25 cellular contexts compared by ENCODE assay signal in genomic region chr12:95312656-95313055, GRCh38.
"Had no signal": no experiment of that assay in that cellular context is flagged by ENCODE, and none has a peak within 500 bp of the region (broad histone marks: within the 10 kb centered on the region; RNA-seq: fewer than 3 reads in every experiment).

No MANE protein-coding gene starts in this region.

- DNase-seq: activated CD4-positive, alpha-beta memory T cell treated with anti-CD3 and anti-CD28 coated beads, Interleukin-2, amount 10 ng/mL, durations not matched to agents 7 days and 5 days; activated CD4-positive, alpha-beta T cell treated with anti-CD3 and anti-CD28 coated beads for 1 hour; activated CD4-positive, alpha-beta T cell treated with anti-CD3 and anti-CD28 coated beads for 4 hours; activated CD4-positive, alpha-beta T cell treated with anti-CD3 and anti-CD28 coated beads, Interleukin-2, amount 10 ng/mL, durations not matched to agents 7 days and 5 days; activated CD4-positive, alpha-beta T cell treated with anti-CD3 and anti-CD28 coated beads, Interleukin-2, amount 50 U/mL, for 4 hours; activated CD8-positive, alpha-beta memory T cell treated with anti-CD3 and anti-CD28 coated beads, Interleukin-2, amount 50 U/mL, for 48 hours; activated gamma-delta T cell; activated naive CD4-positive, alpha-beta T cell; activated naive CD4-positive, alpha-beta T cell treated with anti-CD3 and anti-CD28 coated beads, Interleukin-2, amount 10 ng/mL, durations not matched to agents 7 days and 5 days; activated T-cell treated with anti-CD3 and anti-CD28 coated beads for 4 hours; activated T-cell treated with anti-CD3 and anti-CD28 coated beads, Interleukin-2, amount 50 U/mL, for 24 hours; activated T-cell treated with anti-CD3 and anti-CD28 coated beads, Interleukin-2, amount 50 U/mL, for 72 hours; amniotic stem cell; anterior cingulate cortex; brain microvascular endothelial cell; dorsolateral prefrontal cortex; effector memory CD4-positive, alpha-beta T cell; endodermal cell; foreskin fibroblast; gastrocnemius medialis; glutamatergic neuron; heart left ventricle; T-helper 2 cell had no signal

- H3K4me1 ChIP-seq: gastrocnemius medialis, heart left ventricle had no signal

- H3K27ac ChIP-seq: brain microvascular endothelial cell, coronary artery, dorsolateral prefrontal cortex, gastrocnemius medialis, heart left ventricle had no signal

- H3K9me3 ChIP-seq: gastrocnemius medialis, heart left ventricle had no signal

- ATAC-seq: activated T-cell treated with anti-CD3 and anti-CD28 coated beads, Interleukin-2, amount 50 U/mL, for 72 hours; esophagus mucosa; gastrocnemius medialis; heart left ventricle had no signal

- H3K4me3 ChIP-seq: coronary artery, dorsolateral prefrontal cortex, gastrocnemius medialis, heart left ventricle had no signal

- H3K27me3 ChIP-seq: brain microvascular endothelial cell, dorsolateral prefrontal cortex, gastrocnemius medialis, heart left ventricle had no signal
